ENCODE assay signal across 8 cellular contexts in genomic region chr19:8412783-8413592, GRCh38. TPM values are rescaled to one million over a fixed set of nuclear protein-coding genes. Genes with fewer than 3 reads are reported as not detected.
DNase-seq lines count a peak whose midpoint lies in the region; ATAC-seq and TF ChIP-seq lines count a peak whose summit lies in the region.

Gene MARCHF2, plus strand, starts transcription at chr19:8413305. Its CDS starts 8,536 bp downstream, at chr19:8421841.

- TF ChIP-seq CTCF in OCI-LY7 (conservative IDR thresholded peaks at IDR 0.05; ENCODE audit: low read length): peak; percentile 74
- TF ChIP-seq CTCF in epithelial cell of esophagus (IDR thresholded peaks at IDR 0.05; ENCODE audit: insufficient read depth, low read depth, low read length, missing control alignments): peak; percentile 47

- H4K20me1 ChIP-seq in OCI-LY7 (ENCODE audit: insufficient read depth, low read length): no peaks in the 10 kb centered on the region

- H3K4me3 ChIP-seq in OCI-LY7 (ENCODE audit: low read depth, low read length, poor library complexity, severe bottlenecking): peak within 1 kb of the TSS; percentile 86
- H3K4me3 ChIP-seq in epithelial cell of esophagus (ENCODE audit: low read length): peak within 1 kb of the TSS; percentile 58

- no peaks in the 10 kb centered on the region for H3K9me3 ChIP-seq in OCI-LY7 (ENCODE audit: low read length)

- no TSS peak for BruUV-seq in OCI-LY7 (replicated peaks; lab: Mats Ljungman, UMichigan)

- peak within 1 kb of the TSS; percentile 95 for H2AFZ ChIP-seq in OCI-LY7 (ENCODE audit: low read length)

- peak within 1 kb of the TSS; percentile 31 to 84 (median 80) for H3K4me3 Mint-ChIP-seq in IgD-negative memory B cell

- peak; percentile 98 for ATAC-seq in GM21529 (IDR thresholded peaks at IDR 0.05; ENCODE audit: unreplicated experiment)

- DNase-seq in DMS153 (lab: John Stamatoyannopoulos, UW) (peak; percentile 92), OCI-LY7 (ENCODE audit: low spot score) (peak; percentile 99), activated T-cell treated with anti-CD3 and anti-CD28 coated beads for 1 hour (ENCODE audit: low read depth) (peak; percentile 89), epithelial cell of esophagus (ENCODE audit: low read depth) (peak; percentile 98), mucosa of gallbladder (ENCODE audit: low spot score) (peak; percentile 97)
- peak; percentile 91 for DNase-seq in stimulated activated CD8-positive, alpha-beta memory T cell treated with anti-CD3 and anti-CD28 coated beads, Interleukin-4, amount 100 ng/mL, for 24 hours (ENCODE audit: low read depth)

- H3K27ac Mint-ChIP-seq in IgD-negative memory B cell: peak within 1 kb of the TSS in 2 of 3 donors; percentile 63 to 73

- H3K27me3 Mint-ChIP-seq in IgD-negative memory B cell: no peaks in the 10 kb centered on the region

- intact Hi-C loops in OCI-LY7 (cut with micrococcal nuclease; ENCODE audit: unreplicated experiment): loop anchor here (1.0 to 2.0 kb wide), 3 partner anchors 31 to 166 kb away; partner anchors contain the start of gene HNRNPM

- no peaks in the 10 kb centered on the region for H3K79me2 ChIP-seq in OCI-LY7 (ENCODE audit: insufficient read depth, low read depth, low read length)

- H3K36me3 ChIP-seq in OCI-LY7 (ENCODE audit: insufficient read depth, low read length): no peaks in the 10 kb centered on the region

- POLR2A ChIA-PET in OCI-LY7 (lab: Charles Lee): interaction anchor here (0.6 to 2.0 kb wide), 9 partner anchors 12 to 947 kb away, joined by 3 to 16 read pairs (median 4); partner anchors contain the start of gene RAB11B

- H3K9me3 Mint-ChIP-seq in IgD-negative memory B cell: no peaks in the 10 kb centered on the region

- H3K27ac ChIP-seq in OCI-LY7 (ENCODE audit: low read depth, low read length, poor library complexity, severe bottlenecking): no peak within 1 kb of the TSS

- peaks cover 6% of the 10 kb centered on the region for H3K4me1 ChIP-seq in OCI-LY7 (ENCODE audit: insufficient read depth, low read length, poor library complexity, severe bottlenecking)

- CTCF ChIA-PET in OCI-LY7 (lab: Charles Lee; ENCODE audit: unreplicated experiment): interaction anchor here (0.8 to 1.7 kb wide), 4 partner anchors 21 to 101 kb away, joined by 3 to 8 read pairs (median 6); partner anchors contain the start of gene ZNF414

- no peaks in the 10 kb centered on the region for H3K36me3 Mint-ChIP-seq in IgD-negative memory B cell

- no peaks in the 10 kb centered on the region for H3K9me2 ChIP-seq in OCI-LY7 (ENCODE audit: insufficient read depth, low read length)

- H3K4me1 Mint-ChIP-seq in IgD-negative memory B cell: peaks cover 5 to 7% (median 5%) of the 10 kb centered on the region in 3 donors

- peak within 1 kb of the TSS; percentile 99 for H3K4me2 ChIP-seq in OCI-LY7 (ENCODE audit: low read length)

RNA-seq across cellular contexts. Expression of gene MARCHF2, which starts in this region (rescaled TPM):
- 35.9 TPM for polyA plus RNA-seq in IgD-negative memory B cell
- total RNA-seq in OCI-LY7 (2014; rRNA removed; shearing (Covaris generic)): 8.1 and 14.1 TPM in 2 replicates
- 12.1 and 12.4 TPM in 2 replicates for total RNA-seq in OCI-LY7 (2022)
- total RNA-seq in mucosa of gallbladder: 45.8 TPM
